ENCODE assay signal across 10 cellular contexts in the genomic region with DNA sequence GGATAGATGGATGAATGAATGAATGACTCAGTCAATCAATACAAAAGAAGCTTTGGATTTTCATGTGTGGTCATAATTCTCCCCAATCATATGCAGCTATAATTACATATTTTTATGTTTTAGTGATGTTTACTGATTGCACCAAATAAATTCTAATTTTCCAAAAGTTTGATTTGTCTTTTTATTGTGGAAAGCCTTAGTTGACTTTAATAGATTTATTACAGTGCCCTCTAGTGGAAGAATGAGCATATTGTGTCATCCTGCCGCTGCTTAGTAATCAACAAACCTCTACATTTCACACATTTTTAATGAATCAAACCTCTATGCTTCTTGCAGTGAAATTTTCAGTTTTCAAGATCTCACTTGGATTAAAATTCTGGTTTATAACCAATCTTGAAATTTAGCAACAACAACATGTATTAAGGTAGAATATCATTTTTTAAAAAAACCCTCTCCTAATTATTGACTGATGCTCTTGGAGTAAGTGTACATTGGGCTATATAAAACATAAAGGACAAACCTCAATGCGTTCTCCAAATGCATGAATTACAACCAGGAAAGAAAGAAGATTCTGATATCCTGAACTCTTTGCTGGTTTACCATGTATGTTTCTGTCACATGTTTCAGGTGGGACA. TPM values are rescaled to one million over a fixed set of nuclear protein-coding genes. Genes with fewer than 3 reads are reported as not detected.
A peak's percentile ranks its signal among the peaks of the same experiment; 100 is the strongest.
DNase-seq lines count a peak whose midpoint lies in the region; ATAC-seq and TF ChIP-seq lines count a peak whose summit lies in the region.
"Had no signal": no experiment of that assay in that cellular context is flagged by ENCODE, and none has a peak within 500 bp of the region (broad histone marks: within the 10 kb centered on the region; RNA-seq: fewer than 3 reads in every experiment).

No MANE protein-coding gene starts in this region.

- peak; percentile 56 for TF ChIP-seq CTCF in BE2C (IDR thresholded peaks at IDR 0.05; ENCODE audit: low read depth, low read length)
- peak; percentile 72 for TF ChIP-seq CTCF in PC-3 (conservative IDR thresholded peaks at IDR 0.05; ENCODE audit: low read depth, low read length)
- peak; percentile 61 for TF ChIP-seq CTCF in foreskin fibroblast (IDR thresholded peaks at IDR 0.05; ENCODE audit: low read depth, low read length)
- TF ChIP-seq CTCF in upper lobe of right lung (IDR thresholded peaks at IDR 0.05) = peak; percentile 63

- H3F3A ChIP-seq in PC-3 (ENCODE audit: low read length, unreplicated experiment) = no peaks in the 10 kb centered on the region

- POLR2A ChIA-PET in PC-3 (lab: Charles Lee; ENCODE audit: unreplicated experiment) = no interaction called here

- no peaks in the 10 kb centered on the region for H3K9me2 ChIP-seq in PC-3 (replicated peaks; ENCODE audit: low read length)

- CTCF ChIA-PET in PC-3 (lab: Charles Lee) = no interaction called here

- H3K4me1 ChIP-seq in BE2C (no peaks in the 10 kb centered on the region), PC-3 (ENCODE audit: insufficient read depth, low read length) (no peaks in the 10 kb centered on the region), upper lobe of right lung (no peaks in the 10 kb centered on the region)

- H3K4me3 ChIP-seq in BE2C (ENCODE audit: low read depth, low read length) = no peak overlapping the region
- no peak overlapping the region for H3K4me3 ChIP-seq in PC-3 (ENCODE audit: low read length)
- no peak overlapping the region for H3K4me3 ChIP-seq in foreskin fibroblast (ENCODE audit: low read depth in 1 of 2, low read length in 2 of 2)
- H3K4me3 ChIP-seq in upper lobe of right lung = no peak overlapping the region

- intact Hi-C loops in PC-3 (cut with micrococcal nuclease) (no loop called here), upper lobe of right lung (cut with DNase I) (no loop called here)

- BruUV-seq in PC-3 (replicated peaks; lab: Mats Ljungman, UMichigan) = no TSS peak

- no peak overlapping the region for H3K9ac ChIP-seq in PC-3 (ENCODE audit: low read length)

- DNase-seq in BE2C = no peak
- DNase-seq in PC-3 = peak; percentile 44
- peak; percentile 0 to 43 for DNase-seq in foreskin fibroblast
- no peak for DNase-seq in upper lobe of right lung
- no peak for DNase-seq in amygdala (lab: John Stamatoyannopoulos, UW)

- no peak overlapping the region for H3K27ac ChIP-seq in PC-3 (ENCODE audit: low read length)
- no peak overlapping the region for H3K27ac ChIP-seq in upper lobe of right lung

- H3K27me3 ChIP-seq in BE2C (no peaks in the 10 kb centered on the region), PC-3 (ENCODE audit: low read length) (peaks cover 17% of the 10 kb centered on the region), upper lobe of right lung (no peaks in the 10 kb centered on the region)

- no peaks in the 10 kb centered on the region for H4K20me1 ChIP-seq in PC-3 (ENCODE audit: low read length)

- H3K4me2 ChIP-seq in PC-3 (ENCODE audit: low read length) = no peak overlapping the region

- no peak overlapping the region for H2AFZ ChIP-seq in PC-3 (ENCODE audit: low read length)

- peak; percentile 81 for ATAC-seq in GM19351 (IDR thresholded peaks at IDR 0.05; ENCODE audit: unreplicated experiment)
- ATAC-seq in PC-3 = no peak
- no peak for ATAC-seq in upper lobe of right lung
- no peak for ATAC-seq in HG03521 (IDR thresholded peaks at IDR 0.05; ENCODE audit: unreplicated experiment)
- ATAC-seq in HG02610 (IDR thresholded peaks at IDR 0.05; ENCODE audit: unreplicated experiment) = no peak

- H3K36me3 ChIP-seq in BE2C (no peaks in the 10 kb centered on the region), PC-3 (ENCODE audit: low read depth, low read length) (no peaks in the 10 kb centered on the region), upper lobe of right lung (no peaks in the 10 kb centered on the region)

- H3K79me2 ChIP-seq in PC-3 (ENCODE audit: low read length) = no peaks in the 10 kb centered on the region

- H3K9me3 ChIP-seq in BE2C (no peaks in the 10 kb centered on the region), PC-3 (ENCODE audit: low read length) (no peaks in the 10 kb centered on the region), upper lobe of right lung (no peaks in the 10 kb centered on the region)

RNA-seq across cellular contexts. Expression of gene PNLIP, which starts 55.6 kb away (rescaled TPM):
- not detected for polyA plus RNA-seq in BE2C (2012; ENCODE audit: insufficient read depth, insufficient read length, low read depth)
- not detected in 2 replicates for total RNA-seq in PC-3 (2014; rRNA removed)
- not detected for total RNA-seq in upper lobe of right lung
- total RNA-seq: urinary bladder had no signal
- polyA plus RNA-seq: IgD-negative memory B cell had no signal

Comparison
In these comparisons a context has a peak if more than half of its experiments do, and no peak if none do; other contexts are left out.
1. DNase-seq: peak in PC-3 (single experiment) and foreskin fibroblast (2 of 2); none in BE2C (single experiment), upper lobe of right lung (single experiment) and amygdala (0 of 56).
2. Peak in every context shown above with its lines, with median percentiles within 50 percentile points of each other: CTCF ChIP-seq.